In the genomic region with DNA sequence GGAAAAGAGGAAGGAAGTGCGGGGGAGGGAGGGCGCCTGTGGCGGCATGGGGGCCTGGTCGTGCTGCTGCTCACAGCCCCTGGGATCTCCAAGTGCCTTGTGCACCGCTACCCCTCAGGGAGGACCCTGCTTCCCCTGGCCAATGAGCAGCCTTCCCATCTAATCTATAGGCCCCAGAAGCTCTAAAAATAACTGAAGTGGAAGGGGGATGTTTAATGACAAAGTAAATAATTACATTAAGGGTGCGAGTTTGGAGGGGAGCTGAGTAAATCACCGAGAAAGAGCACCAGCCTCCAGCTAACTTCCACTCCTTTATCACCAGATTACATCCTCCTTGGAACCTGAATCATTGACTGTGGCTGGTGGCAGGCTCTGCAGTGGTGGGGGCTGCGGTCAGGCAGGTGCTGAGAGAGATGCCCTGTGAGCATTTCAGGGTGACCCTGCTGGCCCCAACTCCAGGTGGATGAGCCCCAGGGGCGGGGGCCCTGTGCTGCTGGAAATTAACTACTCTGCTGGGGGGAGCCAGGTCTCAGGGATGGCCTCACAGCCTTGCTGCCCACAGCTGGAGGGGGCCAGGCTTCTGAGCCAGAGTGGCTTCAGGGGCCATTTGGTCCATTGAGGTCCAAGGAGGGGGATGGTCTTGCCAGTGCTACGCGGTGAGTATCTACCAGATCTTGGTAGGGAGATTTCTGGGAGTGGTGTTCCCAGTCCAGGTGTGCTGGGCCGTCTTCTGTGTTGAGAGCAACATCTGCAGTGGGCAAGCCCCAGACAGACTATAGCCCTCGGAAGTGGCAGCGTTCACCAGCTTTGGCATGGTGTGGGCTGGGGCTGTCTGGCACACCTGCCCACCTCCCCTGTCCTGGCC, we compare ENCODE assay signal across 26 cellular contexts.
A peak's percentile ranks its signal among the peaks of the same experiment; 100 is the strongest.
DNase-seq lines count a peak whose midpoint lies in the region; ATAC-seq and TF ChIP-seq lines count a peak whose summit lies in the region.
"Had no signal": no experiment of that assay in that cellular context is flagged by ENCODE, and none has a peak within 500 bp of the region (broad histone marks: within the 10 kb centered on the region; RNA-seq: fewer than 3 reads in every experiment).

No MANE protein-coding gene starts in this region.

- WGBS in right cardiac atrium = 68% methylated on average over 14 of the region's 14 CpGs

- CTCF ChIA-PET in WTC11 (lab: Charles Lee) = no interaction called here

- peak in 2 of 3 donors; percentile 23 to 40 for DNase-seq in right cardiac atrium
- DNase-seq in left ventricle myocardium inferior = no peak
- DNase-seq in KBM-7 = peak; percentile 8
- DNase-seq in WTC11 (ENCODE audit: low spot score) = no peak
- no peak for DNase-seq in hypothalamus (lab: John Stamatoyannopoulos, UW)
- no peak for DNase-seq in NCI-H1092 (lab: John Stamatoyannopoulos, UW)
- DNase-seq in putamen (ENCODE audit: low spot score) = no peak
- DNase-seq: activated CD4-positive, alpha-beta T cell treated with anti-CD3 and anti-CD28 coated beads for 4 hours; activated effector memory CD4-positive, alpha-beta T cell treated with anti-CD3 and anti-CD28 coated beads, Interleukin-2, amount 50 U/mL, for 16 hours; activated naive CD8-positive, alpha-beta T cell treated with anti-CD3 and anti-CD28 coated beads for 36 hours; activated T-cell treated with anti-CD3 and anti-CD28 coated beads for 4 hours; CD4-positive, CD25-positive, alpha-beta regulatory T cell; colonic mucosa; effector memory CD4-positive, alpha-beta T cell; Karpas-422; MV-4-11; NCI-H1930; NCI-H2227 treated with DMSO at 0.1 percent for 48 hours; pancreas; Peyer's patch; SJCRH30; T-cell; trophoblast cell had no signal

- H3K27me3 Mint-ChIP-seq in WTC11 (ENCODE audit: low read depth) = no peaks in the 10 kb centered on the region

- H3K4me3 Mint-ChIP-seq in WTC11 = no peak overlapping the region
- H3K4me3 Mint-ChIP-seq: activated naive CD8-positive, alpha-beta T cell treated with anti-CD3 and anti-CD28 coated beads for 36 hours; CD4-positive, CD25-positive, alpha-beta regulatory T cell; nephron; T-cell had no signal

- H3K9me3 Mint-ChIP-seq in WTC11 = no peaks in the 10 kb centered on the region
- H3K9me3 Mint-ChIP-seq: activated naive CD8-positive, alpha-beta T cell treated with anti-CD3 and anti-CD28 coated beads for 36 hours; CD4-positive, CD25-positive, alpha-beta regulatory T cell; nephron; T-cell had no signal

- POLR2A ChIA-PET in WTC11 (lab: Charles Lee) = no interaction called here

- H3K4me3 ChIP-seq in right cardiac atrium (ENCODE audit: low read length) (no peak overlapping the region), left ventricle myocardium inferior (no peak overlapping the region)
- H3K4me3 ChIP-seq: ascending aorta, cardiac muscle cell, colonic mucosa, pancreas, Peyer's patch, SJCRH30 had no signal

- H3K9me3 ChIP-seq in right cardiac atrium (ENCODE audit: control insufficient read depth, low read length) (no peaks in the 10 kb centered on the region), left ventricle myocardium inferior (replicated peaks) (no peaks in the 10 kb centered on the region)
- H3K9me3 ChIP-seq: ascending aorta, colonic mucosa, pancreas, Peyer's patch, SJCRH30 had no signal

- ATAC-seq in right cardiac atrium = no peak
- ATAC-seq in WTC11 = peak; percentile 16; the same call in 1 of the 2 replicates
- ATAC-seq: pancreas, T-cell had no signal

- no peaks in the 10 kb centered on the region for H3K4me1 ChIP-seq in right cardiac atrium (ENCODE audit: control insufficient read depth, insufficient read depth, low read length)
- peaks cover 6% of the 10 kb centered on the region for H3K4me1 ChIP-seq in left ventricle myocardium inferior
- H3K4me1 ChIP-seq: colonic mucosa, pancreas, Peyer's patch, SJCRH30 had no signal

- H3K36me3 Mint-ChIP-seq in WTC11 = peaks cover 7% of the 10 kb centered on the region
- H3K36me3 Mint-ChIP-seq: activated naive CD8-positive, alpha-beta T cell treated with anti-CD3 and anti-CD28 coated beads for 36 hours; CD4-positive, CD25-positive, alpha-beta regulatory T cell; T-cell had no signal

- H3K27me3 ChIP-seq in right cardiac atrium (ENCODE audit: control insufficient read depth, insufficient read depth) = no peaks in the 10 kb centered on the region
- H3K27me3 ChIP-seq in left ventricle myocardium inferior (ENCODE audit: low read depth) = peaks cover 45% of the 10 kb centered on the region
- H3K27me3 ChIP-seq: ascending aorta, cardiac muscle cell, colonic mucosa, pancreas, Peyer's patch, SJCRH30 had no signal

- H3K27ac ChIP-seq in right cardiac atrium (ENCODE audit: low read length) (no peak overlapping the region), left ventricle myocardium inferior (replicated peaks) (no peak overlapping the region)
- H3K27ac ChIP-seq: ascending aorta, cardiac muscle cell, colonic mucosa, pancreas, Peyer's patch, SJCRH30 had no signal

- peaks cover 16% of the 10 kb centered on the region for H3K4me1 Mint-ChIP-seq in WTC11
- H3K4me1 Mint-ChIP-seq: activated naive CD8-positive, alpha-beta T cell treated with anti-CD3 and anti-CD28 coated beads for 36 hours; CD4-positive, CD25-positive, alpha-beta regulatory T cell; T-cell had no signal

- intact Hi-C loops in right cardiac atrium (cut with DNase I) = no loop called here
- intact Hi-C loops in left ventricle myocardium inferior (cut with micrococcal nuclease) = no loop called here

- no peak for TF ChIP-seq CTCF in left ventricle myocardium inferior (IDR thresholded peaks at IDR 0.05; ENCODE audit: borderline replicate concordance)
- no peak for TF ChIP-seq CTCF in WTC11 (IDR thresholded peaks at IDR 0.05)

- H3K27ac Mint-ChIP-seq in WTC11 = no peak overlapping the region
- H3K27ac Mint-ChIP-seq: activated naive CD8-positive, alpha-beta T cell treated with anti-CD3 and anti-CD28 coated beads for 36 hours; CD4-positive, CD25-positive, alpha-beta regulatory T cell; nephron; T-cell had no signal

- no peaks in the 10 kb centered on the region for H3K36me3 ChIP-seq in left ventricle myocardium inferior
- H3K36me3 ChIP-seq: ascending aorta, cardiac muscle cell, colonic mucosa, pancreas, Peyer's patch, SJCRH30 had no signal

- in situ Hi-C loops in KBM-7 (cut with MboI; ENCODE audit: low pct_unique_long_range_greater_than_20kb, low sequenced_read_pairs) = no loop called here

TF ChIP-seq in WTC11, 78 proteins besides CTCF, POLR2A, EP300 and RAD21:
- TF ChIP-seq GABPB1 (CRISPR knock-in tag; IDR thresholded peaks at IDR 0.05) = no peak
- TF ChIP-seq ZNF121 (CRISPR knock-in tag; IDR thresholded peaks at IDR 0.05) = no peak
- TF ChIP-seq MXD4 (CRISPR knock-in tag; IDR thresholded peaks at IDR 0.05; ENCODE audit: borderline replicate concordance) = no peak
- TF ChIP-seq, protein P1, sequence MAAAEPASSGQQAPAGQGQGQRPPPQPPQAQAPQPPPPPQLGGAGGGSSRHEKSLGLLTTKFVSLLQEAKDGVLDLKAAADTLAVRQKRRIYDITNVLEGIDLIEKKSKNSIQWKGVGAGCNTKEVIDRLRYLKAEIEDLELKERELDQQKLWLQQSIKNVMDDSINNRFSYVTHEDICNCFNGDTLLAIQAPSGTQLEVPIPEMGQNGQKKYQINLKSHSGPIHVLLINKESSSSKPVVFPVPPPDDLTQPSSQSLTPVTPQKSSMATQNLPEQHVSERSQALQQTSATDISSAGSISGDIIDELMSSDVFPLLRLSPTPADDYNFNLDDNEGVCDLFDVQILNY (CRISPR knock-in tag; IDR thresholded peaks at IDR 0.05) = no peak
- TF ChIP-seq PRRX2 (CRISPR knock-in tag; IDR thresholded peaks at IDR 0.05) = no peak
- TF ChIP-seq TP53 (CRISPR knock-in tag; IDR thresholded peaks at IDR 0.05) = no peak
- TF ChIP-seq HMGA2 (CRISPR knock-in tag; IDR thresholded peaks at IDR 0.05) = no peak

Comparison
In these comparisons a context has a peak if more than half of its experiments do, and no peak if none do; other contexts are left out.
1. DNase-seq: peak in right cardiac atrium (2 of 3) and KBM-7 (single experiment); none in left ventricle myocardium inferior (single experiment), WTC11 (single experiment), hypothalamus (0 of 51), NCI-H1092 (single experiment) and putamen (single experiment).